8 cellular contexts compared by ENCODE assay signal in genomic region chr4:22515888-22516541, GRCh38. TPM values are rescaled to one million over a fixed set of nuclear protein-coding genes. Genes with fewer than 3 reads are reported as not detected.
DNase-seq lines count a peak whose midpoint lies in the region; TF ChIP-seq lines count a peak whose summit lies in the region.

Gene ADGRA3, minus strand, starts transcription at chr4:22516066. Its CDS starts 282 bp downstream, at chr4:22515784.

- H3K36me3 ChIP-seq in subcutaneous abdominal adipose tissue (ENCODE audit: control insufficient read depth in 5 of 5, insufficient read depth in 5 of 5, low read length in 5 of 5): no peaks in the 10 kb centered on the region

- peak within 1 kb of the TSS; percentile 33 to 76 (median 56) for H3K9ac ChIP-seq in subcutaneous abdominal adipose tissue (ENCODE audit: low read length in 5 of 5)

- POLR2A ChIA-PET in HEK293T (lab: Yijun Ruan, JAX): interaction anchor here (1.5 kb wide), 1 partner anchor 9 kb away, joined by 5 read pairs; no protein-coding TSS in a partner anchor

- H3K27me3 ChIP-seq in subcutaneous abdominal adipose tissue (ENCODE audit: control insufficient read depth in 5 of 5, insufficient read depth in 4 of 5, low read length in 5 of 5): no peaks in the 10 kb centered on the region

- CTCF ChIA-PET in HEK293T (lab: Yijun Ruan, JAX): no interaction called here

- TF ChIP-seq CTCF in fibroblast of mammary gland (conservative IDR thresholded peaks at IDR 0.05; ENCODE audit: control insufficient read depth, insufficient read depth, low read depth, low read length): no peak

- DNase-seq in DMS 273 (lab: John Stamatoyannopoulos, UW; ENCODE audit: unreplicated experiment) (peak; percentile 80), HEK293T (ENCODE audit: extremely low spot score) (peak; percentile 61), NCI-H345 (lab: John Stamatoyannopoulos, UW) (peak; percentile 62), activated T-cell treated with anti-CD3 and anti-CD28 coated beads for 4 hours (peak; percentile 5), fibroblast of mammary gland (ENCODE audit: low read depth) (peak; percentile 41), myocyte (ENCODE audit: low read depth) (peak; percentile 85)
- DNase-seq in activated effector memory CD4-positive, alpha-beta T cell treated with Interleukin-2 at 50 U/mL for 16 hours: no peak

- peak within 1 kb of the TSS; percentile 66 for H3K4me3 ChIP-seq in fibroblast of mammary gland (ENCODE audit: control insufficient read depth, low read depth, low read length)
- peak within 1 kb of the TSS; percentile 74 to 80 (median 78) for H3K4me3 ChIP-seq in subcutaneous abdominal adipose tissue (ENCODE audit: low read depth in 1 of 5, low read length in 5 of 5)

- H3K27ac ChIP-seq in subcutaneous abdominal adipose tissue (ENCODE audit: low read depth, low read length): peak within 1 kb of the TSS; percentile 88

- H3K4me1 ChIP-seq in subcutaneous abdominal adipose tissue (ENCODE audit: control insufficient read depth in 5 of 5, insufficient read depth in 5 of 5, low read length in 5 of 5): peaks cover 5 to 22% (median 20%) of the 10 kb centered on the region in 5 donors

- H3K9me3 ChIP-seq in subcutaneous abdominal adipose tissue (ENCODE audit: control insufficient read depth in 5 of 5, low read length in 5 of 5): no peaks in the 10 kb centered on the region

TF ChIP-seq in HEK293T, 16 proteins besides CTCF, POLR2A, EP300 and RAD21:
- TF ChIP-seq ELF4 (IDR thresholded peaks at IDR 0.05): no peak
- peak; percentile 51; the same call in 1 of the 2 replicates for TF ChIP-seq L3MBTL2 (conservative IDR thresholded peaks at IDR 0.05)

RNA-seq across cellular contexts. Expression of gene ADGRA3, which starts in this region (rescaled TPM):
- total RNA-seq in myocyte: 40.8 and 53.2 TPM in 2 replicates
- polyA plus RNA-seq in myocyte (2012): 19.5 TPM
